In the genomic region with DNA sequence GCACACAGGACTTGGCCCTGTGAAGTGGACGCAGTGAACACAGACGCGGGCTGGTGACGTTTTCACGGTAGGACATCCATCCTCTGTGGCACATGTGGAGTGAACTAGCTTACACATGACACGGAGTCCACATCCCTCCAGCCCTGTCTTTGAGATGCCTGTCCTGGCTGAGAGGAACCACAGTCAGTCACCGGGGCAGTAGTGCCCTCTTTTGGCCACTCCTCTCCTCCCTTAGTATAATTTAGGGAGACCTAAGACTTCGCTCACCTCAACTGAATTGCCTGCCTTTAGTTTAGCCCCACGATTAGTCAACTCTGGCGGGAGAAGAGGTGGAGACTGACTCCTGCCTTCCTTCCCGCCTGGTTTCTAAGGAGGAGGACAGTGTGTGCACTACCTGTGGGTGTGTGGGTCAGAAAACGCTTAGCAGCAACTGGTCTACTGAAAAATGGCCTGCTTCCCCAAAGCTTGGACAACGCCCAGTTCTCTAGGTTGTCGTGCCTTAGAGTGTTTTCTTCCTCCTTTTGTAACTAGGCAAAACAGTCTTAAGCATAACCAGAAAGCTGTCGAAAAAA, we compare ENCODE assay signal across 8 cellular contexts.
DNase-seq lines count a peak whose midpoint lies in the region; ATAC-seq and TF ChIP-seq lines count a peak whose summit lies in the region.

No MANE protein-coding gene starts in this region.

- H3K9me3 ChIP-seq in WERI-Rb-1 (ENCODE audit: severe bottlenecking), result no peaks in the 10 kb centered on the region

- H3K36me3 ChIP-seq in WERI-Rb-1, result no peaks in the 10 kb centered on the region

- H3K27me3 ChIP-seq in WERI-Rb-1 (ENCODE audit: insufficient read depth, low read depth, severe bottlenecking), result no peaks in the 10 kb centered on the region

- H3K27me3 Mint-ChIP-seq in type B pancreatic cell, result no peaks in the 10 kb centered on the region

- H3K9me3 Mint-ChIP-seq in type B pancreatic cell, result peaks cover 4% of the 10 kb centered on the region

- peak; percentile 66 for TF ChIP-seq CTCF in WERI-Rb-1 (IDR thresholded peaks at IDR 0.05; ENCODE audit: low read depth, low read length)
- TF ChIP-seq CTCF in type B pancreatic cell (conservative IDR thresholded peaks at IDR 0.05), result no peak

- H3K4me3 Mint-ChIP-seq in type B pancreatic cell, result no peak overlapping the region

- H3K4me3 ChIP-seq in WERI-Rb-1 (ENCODE audit: low read depth, low read length), result no peak overlapping the region

- DNase-seq in CD1c-positive myeloid dendritic cell (ENCODE audit: extremely low spot score), result peak; percentile 95
- DNase-seq in WERI-Rb-1, result peak; percentile 49
- peak; percentile 51 for DNase-seq in iPS-NIHi11 (ENCODE audit: low spot score)
- DNase-seq in type B pancreatic cell (ENCODE audit: extremely low spot score, unreplicated experiment), result no peak
- DNase-seq in NCI-H128 (lab: John Stamatoyannopoulos, UW; ENCODE audit: unreplicated experiment), result no peak
- no peak for DNase-seq in foreskin melanocyte

- peak overlapping the region; percentile 22 for H3K27ac Mint-ChIP-seq in type B pancreatic cell

- ATAC-seq in GM19324 (IDR thresholded peaks at IDR 0.05; ENCODE audit: low FRiP score, unreplicated experiment) (peak; percentile 59), HG03135 (IDR thresholded peaks at IDR 0.05; ENCODE audit: unreplicated experiment) (peak; percentile 44)

- H3K4me1 Mint-ChIP-seq in type B pancreatic cell (ENCODE audit: unreplicated experiment), result peaks cover 36% of the 10 kb centered on the region

- peaks cover 23% of the 10 kb centered on the region for H3K36me3 Mint-ChIP-seq in type B pancreatic cell

- H3K27ac ChIP-seq in WERI-Rb-1, result no peak overlapping the region

Comparison
In these comparisons a context has a peak if more than half of its experiments do, and no peak if none do; other contexts are left out.
1. DNase-seq: peak in CD1c-positive myeloid dendritic cell (single experiment), WERI-Rb-1 (single experiment) and iPS-NIHi11 (single experiment); none in type B pancreatic cell (single experiment), NCI-H128 (single experiment) and foreskin melanocyte (single experiment).